8 cellular contexts compared by ENCODE assay signal in genomic region chr18:47595816-47596501, GRCh38.
DNase-seq lines count a peak whose midpoint lies in the region; ATAC-seq and TF ChIP-seq lines count a peak whose summit lies in the region.

No MANE protein-coding gene starts in this region.

- H3K4me1 Mint-ChIP-seq in WTC11 (peaks cover 38% of the 10 kb centered on the region), T-helper 17 cell (no peaks in the 10 kb centered on the region)

- H3K9me3 Mint-ChIP-seq in WTC11 = peaks cover 8% of the 10 kb centered on the region

- POLR2A ChIA-PET in WTC11 (lab: Charles Lee) = no interaction called here

- TF ChIP-seq CTCF in WTC11 (IDR thresholded peaks at IDR 0.05) = peak; percentile 77

- no peaks in the 10 kb centered on the region for H3K9me3 ChIP-seq in T-helper 17 cell (ENCODE audit: control insufficient read depth, low read length, poor library complexity, severe bottlenecking)

- H3K27ac Mint-ChIP-seq in WTC11 (no peak overlapping the region), T-helper 17 cell (no peak overlapping the region)

- peaks cover 8% of the 10 kb centered on the region for H3K27me3 Mint-ChIP-seq in WTC11 (ENCODE audit: low read depth)
- H3K27me3 Mint-ChIP-seq in T-helper 17 cell = peaks cover 25% of the 10 kb centered on the region

- ATAC-seq in WTC11 = peak; percentile 74
- ATAC-seq in T-helper 17 cell = no peak
- no peak for ATAC-seq in Right ventricle myocardium inferior

- H3K36me3 Mint-ChIP-seq in WTC11 = no peaks in the 10 kb centered on the region
- no peaks in the 10 kb centered on the region for H3K36me3 Mint-ChIP-seq in T-helper 17 cell (ENCODE audit: low read depth)

- CTCF ChIA-PET in WTC11 (lab: Charles Lee) = interaction anchor here (0.7 to 2.0 kb wide), 4 partner anchors 17 to 153 kb away, joined by 3 to 5 read pairs (median 4); no protein-coding TSS in a partner anchor

- intact Hi-C loops in Right ventricle myocardium inferior (cut with DNase I) = no loop called here

- peak; percentile 23 for DNase-seq in ELR (ENCODE audit: low read depth)
- DNase-seq in HT1080 (ENCODE audit: low read depth) = peak; percentile 40
- peak; percentile 81 for DNase-seq in WTC11 (ENCODE audit: low spot score)
- peak; percentile 17 to 61 for DNase-seq in lung microvascular endothelial cell (ENCODE audit: low read depth in 2 of 2)
- no peak for DNase-seq in activated effector memory CD4-positive, alpha-beta T cell treated with Interleukin-2 at 50 U/mL for 16 hours
- DNase-seq in activated CD4-positive, CD25-positive, alpha-beta regulatory T cell (lab: John Stamatoyannopoulos, UW) = no peak
- DNase-seq in T-helper 17 cell = no peak
- DNase-seq in Right ventricle myocardium inferior (ENCODE audit: missing footprints) = no peak

- H3K4me3 Mint-ChIP-seq in WTC11 (no peak overlapping the region), T-helper 17 cell (no peak overlapping the region)

TF ChIP-seq in WTC11, 78 proteins besides CTCF, POLR2A, EP300 and RAD21:
- TF ChIP-seq ATF1 (CRISPR knock-in tag; IDR thresholded peaks at IDR 0.05) = no peak
- TF ChIP-seq, protein P1, sequence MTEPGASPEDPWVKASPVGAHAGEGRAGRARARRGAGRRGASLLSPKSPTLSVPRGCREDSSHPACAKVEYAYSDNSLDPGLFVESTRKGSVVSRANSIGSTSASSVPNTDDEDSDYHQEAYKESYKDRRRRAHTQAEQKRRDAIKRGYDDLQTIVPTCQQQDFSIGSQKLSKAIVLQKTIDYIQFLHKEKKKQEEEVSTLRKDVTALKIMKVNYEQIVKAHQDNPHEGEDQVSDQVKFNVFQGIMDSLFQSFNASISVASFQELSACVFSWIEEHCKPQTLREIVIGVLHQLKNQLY (CRISPR knock-in tag; IDR thresholded peaks at IDR 0.05) = no peak
- TF ChIP-seq ZNF425 (CRISPR knock-in tag; conservative IDR thresholded peaks at IDR 0.05) = no peak
- TF ChIP-seq TEAD1 (CRISPR knock-in tag; IDR thresholded peaks at IDR 0.05) = no peak
- TF ChIP-seq FOXJ3 (CRISPR knock-in tag; IDR thresholded peaks at IDR 0.05; ENCODE audit: borderline replicate concordance) = no peak
- no peak for TF ChIP-seq ZNF396 (CRISPR knock-in tag; IDR thresholded peaks at IDR 0.05; ENCODE audit: borderline replicate concordance)
- TF ChIP-seq ZNF263 (CRISPR knock-in tag; IDR thresholded peaks at IDR 0.05; ENCODE audit: low read depth) = no peak
- TF ChIP-seq PRRX2 (CRISPR knock-in tag; IDR thresholded peaks at IDR 0.05) = no peak
- TF ChIP-seq, protein P2, sequence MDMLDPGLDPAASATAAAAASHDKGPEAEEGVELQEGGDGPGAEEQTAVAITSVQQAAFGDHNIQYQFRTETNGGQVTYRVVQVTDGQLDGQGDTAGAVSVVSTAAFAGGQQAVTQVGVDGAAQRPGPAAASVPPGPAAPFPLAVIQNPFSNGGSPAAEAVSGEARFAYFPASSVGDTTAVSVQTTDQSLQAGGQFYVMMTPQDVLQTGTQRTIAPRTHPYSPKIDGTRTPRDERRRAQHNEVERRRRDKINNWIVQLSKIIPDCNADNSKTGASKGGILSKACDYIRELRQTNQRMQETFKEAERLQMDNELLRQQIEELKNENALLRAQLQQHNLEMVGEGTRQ (CRISPR knock-in tag; IDR thresholded peaks at IDR 0.05) = no peak
- no peak for TF ChIP-seq ATF2 (CRISPR knock-in tag; IDR thresholded peaks at IDR 0.05; ENCODE audit: borderline replicate concordance, low read depth)
- TF ChIP-seq, protein P3, sequence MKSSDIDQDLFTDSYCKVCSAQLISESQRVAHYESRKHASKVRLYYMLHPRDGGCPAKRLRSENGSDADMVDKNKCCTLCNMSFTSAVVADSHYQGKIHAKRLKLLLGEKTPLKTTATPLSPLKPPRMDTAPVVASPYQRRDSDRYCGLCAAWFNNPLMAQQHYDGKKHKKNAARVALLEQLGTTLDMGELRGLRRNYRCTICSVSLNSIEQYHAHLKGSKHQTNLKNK (CRISPR knock-in tag; IDR thresholded peaks at IDR 0.05) = no peak

Comparison
In these comparisons a context has a peak if more than half of its experiments do, and no peak if none do; other contexts are left out.
1. DNase-seq: peak in ELR (single experiment), HT1080 (single experiment), WTC11 (single experiment) and lung microvascular endothelial cell (2 of 2); none in activated effector memory CD4-positive, alpha-beta T cell treated with Interleukin-2 at 50 U/mL for 16 hours (single experiment), activated CD4-positive, CD25-positive, alpha-beta regulatory T cell (0 of 4), T-helper 17 cell (0 of 3) and Right ventricle myocardium inferior (single experiment).